35 cellular contexts compared by ENCODE assay signal in genomic region chr13:86848716-86849115, GRCh38.
"Had no signal": no experiment of that assay in that cellular context is flagged by ENCODE, and none has a peak within 500 bp of the region (broad histone marks: within the 10 kb centered on the region; RNA-seq: fewer than 3 reads in every experiment).

No MANE protein-coding gene starts in this region.

- H3K4me2 ChIP-seq: KMS-11 had no signal

- H3K9ac ChIP-seq: KMS-11 had no signal

- H3K4me3 ChIP-seq: MG63 had no signal

- H3K27ac ChIP-seq: KMS-11 had no signal

- H3K27me3 ChIP-seq: MG63 had no signal

- H3K36me3 ChIP-seq: MG63 had no signal

- H3K9me3 ChIP-seq: MG63 had no signal

- DNase-seq: Kasumi-1, MG63, MM.1S, MV-4-11, NCI-H1048, NCI-H1092, NCI-H1092 treated with DMSO at 0.1 percent for 48 hours, NCI-H1105, NCI-H1105 treated with DMSO at 0.1 percent for 48 hours, NCI-H1417, NCI-H1417 treated with DMSO at 0.1 percent for 48 hours, NCI-H1436, NCI-H1436 treated with DMSO at 0.1 percent for 48 hours, NCI-H146, NCI-H1694, NCI-H1694 treated with DMSO at 0.1 percent for 48 hours, NCI-H187, NCI-H187 treated with DMSO at 0.1 percent for 48 hours, NCI-H1930, NCI-H2029, NCI-H2029 treated with DMSO at 0.1 percent for 48 hours, NCI-H2081, NCI-H2081 treated with DMSO at 0.1 percent for 48 hours, NCI-H2107, NCI-H2171, NCI-H2171 treated with DMSO at 0.1 percent for 48 hours, NCI-H2227 treated with DMSO at 0.1 percent for 48 hours, NCI-H226, NCI-H345, NCI-H446, NCI-H446 treated with DMSO at 0.1 percent for 48 hours, NCI-H510A, NCI-H510A treated with DMSO at 0.1 percent for 48 hours, NCI-H524 had no signal
